Comparison of ENCODE assay signal across 16 cellular contexts in the genomic region with DNA sequence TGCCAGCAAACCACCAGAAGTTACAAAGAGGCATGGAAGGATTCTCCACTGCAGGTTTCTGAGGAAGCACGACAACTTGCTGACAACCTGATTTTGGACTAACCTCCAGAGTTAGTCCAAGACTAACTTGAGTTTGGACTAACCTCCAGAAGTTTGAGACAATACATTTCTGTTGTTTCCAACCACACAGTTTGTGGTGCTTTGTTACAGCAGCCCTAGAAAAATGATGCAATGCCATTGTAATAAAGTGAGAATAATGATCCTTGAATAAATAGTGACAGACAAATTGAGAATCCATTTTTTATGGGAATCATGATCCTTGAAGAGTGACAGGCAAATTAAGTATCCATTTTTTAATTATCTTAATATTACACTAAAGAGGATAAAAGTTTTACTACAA.
A peak's percentile ranks its signal among the peaks of the same experiment; 100 is the strongest.
DNase-seq lines count a peak whose midpoint lies in the region; ATAC-seq and TF ChIP-seq lines count a peak whose summit lies in the region.
"Had no signal": no experiment of that assay in that cellular context is flagged by ENCODE, and none has a peak within 500 bp of the region (broad histone marks: within the 10 kb centered on the region; RNA-seq: fewer than 3 reads in every experiment).

No MANE protein-coding gene starts in this region.

- H2AFZ ChIP-seq in GM23338 = no peak overlapping the region
- H2AFZ ChIP-seq: GM23248 had no signal

- H3F3A ChIP-seq in GM23338 (replicated peaks; ENCODE audit: low read depth) = no peaks in the 10 kb centered on the region

- DNase-seq in GM23338 (ENCODE audit: low spot score) = no peak
- DNase-seq in astrocyte of the spinal cord (ENCODE audit: low read depth, low spot score) = peak; percentile 19
- DNase-seq in fibroblast of the conjunctiva (ENCODE audit: low read depth) = peak; percentile 16
- DNase-seq in activated naive CD4-positive, alpha-beta T cell treated with anti-CD3 and anti-CD28 coated beads, Interleukin-2, amount 50 U/mL, for 72 hours (ENCODE audit: low spot score in 2 of 2) = no peak
- DNase-seq in HPDE6-E6E7 (ENCODE audit: extremely low spot score) = no peak
- no peak for DNase-seq in left lobe of liver (ENCODE audit: low spot score)
- DNase-seq: CD4-positive, alpha-beta T cell; GF-D8; GM23248; Kasumi-1; NCI-H1417; NCI-H524; PC-3 had no signal

- no peak for TF ChIP-seq EP300 in Ishikawa (IDR thresholded peaks at IDR 0.05; ENCODE audit: borderline replicate concordance)

- H3K27ac ChIP-seq in GM23338 (ENCODE audit: low read depth) = no peak overlapping the region
- H3K27ac ChIP-seq: GM23248, HL-60 had no signal

- no peak overlapping the region for H3K4me2 ChIP-seq in GM23338

- H3K27me3 ChIP-seq in GM23338 (ENCODE audit: insufficient read depth) = no peaks in the 10 kb centered on the region

- H3K27me3 Mint-ChIP-seq in GM23338 (ENCODE audit: insufficient read depth, low read depth, poor library complexity) = peaks cover 1% of the 10 kb centered on the region

- H3K27ac Mint-ChIP-seq in GM23338 = peak overlapping the region; percentile 7
- H3K27ac Mint-ChIP-seq in activated naive CD4-positive, alpha-beta T cell treated with anti-CD3 and anti-CD28 coated beads, Interleukin-2, amount 50 U/mL, for 72 hours = no peak overlapping the region
- H3K27ac Mint-ChIP-seq: B cell; CD4-positive, alpha-beta T cell had no signal

- no peaks in the 10 kb centered on the region for H3K36me3 ChIP-seq in GM23338 (ENCODE audit: insufficient read depth)

- TF ChIP-seq CTCF in GM23338 (conservative IDR thresholded peaks at IDR 0.05; ENCODE audit: low read depth in 2 of 2) = no peak
- TF ChIP-seq CTCF in astrocyte of the spinal cord (IDR thresholded peaks at IDR 0.05; ENCODE audit: low read depth, low read length) = no peak

- peaks cover 35% of the 10 kb centered on the region for H3K4me1 ChIP-seq in GM23338 (ENCODE audit: insufficient read depth)

- H3K36me3 Mint-ChIP-seq in GM23338 (ENCODE audit: low read depth) = peaks cover 8% of the 10 kb centered on the region; the same call in 2 of the 3 replicates
- no peaks in the 10 kb centered on the region for H3K36me3 Mint-ChIP-seq in activated naive CD4-positive, alpha-beta T cell treated with anti-CD3 and anti-CD28 coated beads, Interleukin-2, amount 50 U/mL, for 72 hours

- peaks cover 5% of the 10 kb centered on the region for H3K9me3 Mint-ChIP-seq in GM23338
- no peaks in the 10 kb centered on the region for H3K9me3 Mint-ChIP-seq in activated naive CD4-positive, alpha-beta T cell treated with anti-CD3 and anti-CD28 coated beads, Interleukin-2, amount 50 U/mL, for 72 hours

- ATAC-seq in GM23338 (no peak), left lobe of liver (no peak)
- no peak for ATAC-seq in activated naive CD4-positive, alpha-beta T cell treated with anti-CD3 and anti-CD28 coated beads, Interleukin-2, amount 50 U/mL, for 72 hours
- ATAC-seq: PC-3 had no signal

- in situ Hi-C loops in astrocyte of the spinal cord (cut with HindIII; ENCODE audit: low sequenced_read_pairs) = no loop called here

- no peaks in the 10 kb centered on the region for H3K79me2 ChIP-seq in GM23338 (replicated peaks; ENCODE audit: insufficient read depth)

- H3K4me3 ChIP-seq in GM23338 (no peak overlapping the region), astrocyte of the spinal cord (ENCODE audit: low read depth, low read length) (no peak overlapping the region)
- H3K4me3 ChIP-seq: GM23248 had no signal

- no peak overlapping the region for H3K4me3 Mint-ChIP-seq in GM23338
- H3K4me3 Mint-ChIP-seq: B cell; CD4-positive, alpha-beta T cell had no signal

- no peak for TF ChIP-seq RAD21 in Ishikawa (IDR thresholded peaks at IDR 0.05; ENCODE audit: low read depth)

- H3K9me2 ChIP-seq in GM23338 (ENCODE audit: insufficient read depth) = 0 out of 2 replicates have a peak, but pooled peaks cover 3% of the 10 kb centered on the region

- no peaks in the 10 kb centered on the region for H4K20me1 ChIP-seq in GM23338 (replicated peaks; ENCODE audit: insufficient read depth)

- H3K4me1 Mint-ChIP-seq in GM23338 = peaks cover 21% of the 10 kb centered on the region

TF ChIP-seq in GM23338, 12 proteins besides CTCF, POLR2A, EP300 and RAD21 (continues in another document):
- no peak for TF ChIP-seq CREB1 (CRISPR knock-in tag; IDR thresholded peaks at IDR 0.05; ENCODE audit: low read depth)

TF ChIP-seq in Ishikawa, 13 proteins besides CTCF, POLR2A, EP300 and RAD21:
- TF ChIP-seq TCF12 (IDR thresholded peaks at IDR 0.05; ENCODE audit: low read depth) (no peak), CEBPB (IDR thresholded peaks at IDR 0.05) (peak; percentile 15; the same call in 1 of the 2 replicates)

Comparison
In these comparisons a context has a peak if more than half of its experiments do, and no peak if none do; other contexts are left out.
1. DNase-seq: peak in astrocyte of the spinal cord (single experiment) and fibroblast of the conjunctiva (single experiment); none in GM23338 (single experiment), activated naive CD4-positive, alpha-beta T cell treated with anti-CD3 and anti-CD28 coated beads, Interleukin-2, amount 50 U/mL, for 72 hours (0 of 2), HPDE6-E6E7 (single experiment) and left lobe of liver (single experiment).